In the genomic region with DNA sequence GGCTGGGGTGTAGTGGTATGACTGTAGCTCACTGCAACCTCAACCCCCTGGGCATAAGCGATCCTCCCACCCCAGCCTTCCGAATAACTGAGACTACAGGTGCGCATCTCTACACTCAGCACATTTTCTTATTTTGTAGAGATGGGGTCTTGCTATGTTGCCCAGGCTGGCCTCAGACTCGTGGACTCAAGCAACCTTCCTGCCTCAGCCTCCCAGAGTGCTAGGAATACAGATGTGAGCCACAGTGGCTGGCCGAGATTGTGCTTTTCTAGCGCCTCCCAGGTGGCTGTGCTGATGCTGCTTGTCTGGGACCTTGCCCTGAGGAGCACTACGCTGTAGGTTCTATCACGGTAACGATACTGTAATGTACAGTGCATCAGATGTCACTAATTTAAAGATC, we compare ENCODE assay signal across 35 cellular contexts.
"Had no signal": no experiment of that assay in that cellular context is flagged by ENCODE, and none has a peak within 500 bp of the region (broad histone marks: within the 10 kb centered on the region; RNA-seq: fewer than 3 reads in every experiment).

No MANE protein-coding gene starts in this region.

- H3K9me3 ChIP-seq: MG63 had no signal

- H3K27me3 ChIP-seq: MG63 had no signal

- H3K36me3 ChIP-seq: MG63 had no signal

- H3K4me3 ChIP-seq: MG63 had no signal

- DNase-seq: Karpas-422, Kasumi-1, MG63, MM.1S, MV-4-11, NCI-H1048, NCI-H1092, NCI-H1092 treated with DMSO at 0.1 percent for 48 hours, NCI-H1105, NCI-H1105 treated with DMSO at 0.1 percent for 48 hours, NCI-H1417, NCI-H1417 treated with DMSO at 0.1 percent for 48 hours, NCI-H1436, NCI-H1436 treated with DMSO at 0.1 percent for 48 hours, NCI-H146, NCI-H1694, NCI-H1694 treated with DMSO at 0.1 percent for 48 hours, NCI-H187, NCI-H187 treated with DMSO at 0.1 percent for 48 hours, NCI-H1930, NCI-H2029, NCI-H2029 treated with DMSO at 0.1 percent for 48 hours, NCI-H2081, NCI-H2081 treated with DMSO at 0.1 percent for 48 hours, NCI-H2107, NCI-H2171, NCI-H2171 treated with DMSO at 0.1 percent for 48 hours, NCI-H2227 treated with DMSO at 0.1 percent for 48 hours, NCI-H226, NCI-H345, NCI-H446, NCI-H446 treated with DMSO at 0.1 percent for 48 hours, NCI-H510A, NCI-H510A treated with DMSO at 0.1 percent for 48 hours, NCI-H524 had no signal
